In genomic region chr1:39995973-39996393, GRCh38 we compare ENCODE assay signal across 1 cellular context.
TF ChIP-seq lines count a peak whose summit lies in the region.

No MANE protein-coding gene starts in this region.

TF ChIP-seq in WTC11, 78 proteins besides CTCF, POLR2A, EP300 and RAD21 (continued from another document):
- TF ChIP-seq PREB (CRISPR knock-in tag; IDR thresholded peaks at IDR 0.05; ENCODE audit: borderline replicate concordance) (no peak), FOXP1 (CRISPR knock-in tag; IDR thresholded peaks at IDR 0.05; ENCODE audit: borderline replicate concordance) (no peak), CREB1 (CRISPR knock-in tag; IDR thresholded peaks at IDR 0.05) (no peak), MXD4 (CRISPR knock-in tag; IDR thresholded peaks at IDR 0.05; ENCODE audit: borderline replicate concordance) (no peak), SMAD3 (CRISPR knock-in tag; IDR thresholded peaks at IDR 0.05; ENCODE audit: borderline replicate concordance) (no peak)
TF ChIP-seq in WTC11: peak in this region for 0.
